In genomic region chr17:48816774-48817590, GRCh38 we compare ENCODE assay signal across 8 cellular contexts. TPM values are rescaled to one million over a fixed set of nuclear protein-coding genes. Genes with fewer than 3 reads are reported as not detected.
DNase-seq lines count a peak whose midpoint lies in the region; ATAC-seq and TF ChIP-seq lines count a peak whose summit lies in the region.

Gene TTLL6 (minus strand): TSS chr17:48817229. CDS start chr17:48817072, 157 bp downstream.

- no peaks in the 10 kb centered on the region for H3F3A ChIP-seq in neural cell (ENCODE audit: insufficient read depth, low read length, poor library complexity, severe bottlenecking)

- no peaks in the 10 kb centered on the region for H4K20me1 ChIP-seq in neural cell (ENCODE audit: insufficient read depth)

- no peaks in the 10 kb centered on the region for H3K36me3 ChIP-seq in neural cell (ENCODE audit: insufficient read depth, low read length)

- H3K79me2 ChIP-seq in neural cell (replicated peaks; ENCODE audit: insufficient read depth, low read length) = no peaks in the 10 kb centered on the region

- TF ChIP-seq EP300 in neural cell (conservative IDR thresholded peaks at IDR 0.05; ENCODE audit: poor library complexity, severe bottlenecking) = no peak

- DNase-seq in AG08396 (ENCODE audit: low spot score) (peak; percentile 80), LHCN-M2 (ENCODE audit: low read depth) (peak; percentile 69), RPMI8226 (peak; percentile 93), foreskin fibroblast (peak; percentile 54 to 74)
- peak; percentile 69 for DNase-seq in activated T-helper 9 cell treated with anti-CD3 and anti-CD28 coated beads, Interleukin-2, amount 50 U/mL, for 16 hours (ENCODE audit: low read depth)

- no peaks in the 10 kb centered on the region for H3K9me3 Mint-ChIP-seq in stimulated activated naive CD8-positive, alpha-beta T cell treated with anti-CD3 and anti-CD28 coated beads, Interleukin-15, Interleukin-2, amounts not matched to agents 100 ng/mL and 50 ng/mL, for 24 hours

- peak; percentile 68 for ATAC-seq in GM19395 (IDR thresholded peaks at IDR 0.05; ENCODE audit: unreplicated experiment)

- no peaks in the 10 kb centered on the region for H3K9me3 ChIP-seq in neural cell (ENCODE audit: low read length)

- H3K27ac ChIP-seq in neural cell (ENCODE audit: low read length) = no peak within 1 kb of the TSS

- peaks cover 35% of the 10 kb centered on the region for H3K27me3 ChIP-seq in neural cell (ENCODE audit: insufficient read depth, low read depth, low read length)

- H3K27me3 Mint-ChIP-seq in stimulated activated naive CD8-positive, alpha-beta T cell treated with anti-CD3 and anti-CD28 coated beads, Interleukin-15, Interleukin-2, amounts not matched to agents 100 ng/mL and 50 ng/mL, for 24 hours = peaks cover 64% of the 10 kb centered on the region

- H3K4me3 ChIP-seq in foreskin fibroblast (ENCODE audit: low read depth in 1 of 2, low read length in 2 of 2) (peak within 1 kb of the TSS; percentile 27 to 33), neural cell (ENCODE audit: low read length) (peak within 1 kb of the TSS; percentile 57)

- no peak within 1 kb of the TSS for H3K27ac Mint-ChIP-seq in stimulated activated naive CD8-positive, alpha-beta T cell treated with anti-CD3 and anti-CD28 coated beads, Interleukin-15, Interleukin-2, amounts not matched to agents 100 ng/mL and 50 ng/mL, for 24 hours

- peak within 1 kb of the TSS; percentile 73 for H3K4me3 Mint-ChIP-seq in stimulated activated naive CD8-positive, alpha-beta T cell treated with anti-CD3 and anti-CD28 coated beads, Interleukin-15, Interleukin-2, amounts not matched to agents 100 ng/mL and 50 ng/mL, for 24 hours

- peak within 1 kb of the TSS; percentile 4 for H3K9ac ChIP-seq in neural cell (ENCODE audit: low read length)

- H3K4me2 ChIP-seq in neural cell (ENCODE audit: low read length) = no peak within 1 kb of the TSS

- peaks cover 21% of the 10 kb centered on the region for H3K4me1 Mint-ChIP-seq in stimulated activated naive CD8-positive, alpha-beta T cell treated with anti-CD3 and anti-CD28 coated beads, Interleukin-15, Interleukin-2, amounts not matched to agents 100 ng/mL and 50 ng/mL, for 24 hours (ENCODE audit: low read depth)

- H2AFZ ChIP-seq in neural cell (ENCODE audit: low read depth, low read length) = no peak within 1 kb of the TSS

- H3K36me3 Mint-ChIP-seq in stimulated activated naive CD8-positive, alpha-beta T cell treated with anti-CD3 and anti-CD28 coated beads, Interleukin-15, Interleukin-2, amounts not matched to agents 100 ng/mL and 50 ng/mL, for 24 hours (ENCODE audit: low read depth) = no peaks in the 10 kb centered on the region

- TF ChIP-seq RAD21 in neural cell (conservative IDR thresholded peaks at IDR 0.05) = no peak

- no peaks in the 10 kb centered on the region for H3K9me2 ChIP-seq in neural cell (ENCODE audit: insufficient read depth, low read length)

- TF ChIP-seq CTCF in foreskin fibroblast (IDR thresholded peaks at IDR 0.05; ENCODE audit: low read depth, low read length) = no peak
- TF ChIP-seq CTCF in neural cell (IDR thresholded peaks at IDR 0.05; ENCODE audit: poor library complexity, severe bottlenecking) = no peak

TF ChIP-seq in neural cell, 6 proteins besides CTCF, POLR2A, EP300 and RAD21:
- no peak for TF ChIP-seq MXI1 (conservative IDR thresholded peaks at IDR 0.05; ENCODE audit: poor library complexity, severe bottlenecking)
- TF ChIP-seq EZH2 (IDR thresholded peaks at IDR 0.05; ENCODE audit: borderline replicate concordance, insufficient read depth, low read length, poor library complexity, severe bottlenecking) = no peak
- TF ChIP-seq TAF1 (IDR thresholded peaks at IDR 0.05; ENCODE audit: low read depth) = no peak
- no peak for TF ChIP-seq SMC3 (conservative IDR thresholded peaks at IDR 0.05; ENCODE audit: poor library complexity)
- no peak for TF ChIP-seq POLR2AphosphoS5 (IDR thresholded peaks at IDR 0.05)
- TF ChIP-seq REST (IDR thresholded peaks at IDR 0.05; ENCODE audit: borderline replicate concordance) = no peak

RNA-seq across cellular contexts. Expression of gene TTLL6, which starts in this region (rescaled TPM):
- total RNA-seq in LHCN-M2 (2014; rRNA removed) = not detected in 2 replicates
- polyA plus RNA-seq in LHCN-M2 (2012) = 0.01 TPM
- polyA plus RNA-seq in neural cell = not detected in 2 replicates
- not detected in 2 replicates for polyA minus RNA-seq in neural cell

Comparison
In these comparisons a context has a peak if more than half of its experiments do, and no peak if none do; other contexts are left out.
1. Peak in DNase-seq in LHCN-M2; RNA of the gene not detected or under 1 TPM.